In the genomic region with DNA sequence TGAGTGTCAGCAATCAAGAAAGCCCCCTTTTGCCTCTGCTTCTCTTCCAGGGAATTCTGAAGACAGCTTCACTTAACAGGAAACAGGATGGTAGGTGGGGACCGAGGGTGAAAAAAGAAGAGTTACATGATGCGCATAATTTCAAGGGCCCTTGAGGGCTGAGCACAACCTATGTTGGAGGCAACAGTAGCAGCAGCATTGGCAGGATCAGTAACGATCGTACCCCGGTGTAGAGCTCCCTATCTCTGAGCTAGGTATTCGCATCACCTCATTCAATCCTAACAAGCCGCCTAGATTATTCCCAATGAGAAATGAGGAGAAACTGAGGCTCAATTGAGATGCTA, we compare ENCODE assay signal across 8 cellular contexts. TPM values are rescaled to one million over a fixed set of nuclear protein-coding genes. Genes with fewer than 3 reads are reported as not detected.
A peak's percentile ranks its signal among the peaks of the same experiment; 100 is the strongest.
DNase-seq lines count a peak whose midpoint lies in the region; ATAC-seq and TF ChIP-seq lines count a peak whose summit lies in the region.

No MANE protein-coding gene starts in this region.

- H2BK12ac ChIP-seq in trophoblast cell (ENCODE audit: low read length), result no peak overlapping the region

- peak overlapping the region; percentile 25 for H3K4ac ChIP-seq in trophoblast cell (ENCODE audit: low read depth, low read length)

- H3K4me1 ChIP-seq in BLaER1 (peaks cover 25% of the 10 kb centered on the region), trophoblast cell (ENCODE audit: control insufficient read depth in 1 of 2, insufficient read depth in 2 of 2, low read length in 2 of 2) (peaks cover 5 to 7% of the 10 kb centered on the region in 2 experiments)

- peak overlapping the region; percentile 94 for H3K9ac ChIP-seq in BLaER1
- peak overlapping the region; percentile 17 for H3K9ac ChIP-seq in trophoblast cell (ENCODE audit: low read length)

- H3K23ac ChIP-seq in trophoblast cell (ENCODE audit: low read length), result no peak overlapping the region

- H3K36me3 Mint-ChIP-seq in WTC11 (no peaks in the 10 kb centered on the region), glutamatergic neuron (ENCODE audit: unreplicated experiment) (no peaks in the 10 kb centered on the region)

- H3K4me3 Mint-ChIP-seq in WTC11, result peak overlapping the region; percentile 89
- peak overlapping the region; percentile 92 for H3K4me3 Mint-ChIP-seq in glutamatergic neuron (ENCODE audit: unreplicated experiment)

- ATAC-seq in GM21515 (IDR thresholded peaks at IDR 0.05; ENCODE audit: unreplicated experiment) (peak; percentile 3), WTC11 (peak; percentile 45), GM21737 (IDR thresholded peaks at IDR 0.05; ENCODE audit: unreplicated experiment) (no peak), GM21576 (IDR thresholded peaks at IDR 0.05; ENCODE audit: unreplicated experiment) (no peak)

- H3K14ac ChIP-seq in trophoblast cell (ENCODE audit: low read length), result peak overlapping the region; percentile 33

- TF ChIP-seq CTCF in WTC11 (IDR thresholded peaks at IDR 0.05) (no peak), glutamatergic neuron (IDR thresholded peaks at IDR 0.05; ENCODE audit: partially characterized antibody, unreplicated experiment) (no peak)

- H3K18ac ChIP-seq in trophoblast cell (ENCODE audit: low read length), result no peak overlapping the region

- H3K79me2 ChIP-seq in trophoblast cell (ENCODE audit: control insufficient read depth, insufficient read depth, low read length, poor library complexity), result peaks cover 8% of the 10 kb centered on the region

- H3K36me3 ChIP-seq in BLaER1, result peaks cover 22% of the 10 kb centered on the region
- peaks cover 3 to 5% of the 10 kb centered on the region in 2 experiments for H3K36me3 ChIP-seq in trophoblast cell (ENCODE audit: control insufficient read depth in 1 of 2, insufficient read depth in 2 of 2, low read length in 2 of 2)

- no peak for DNase-seq in WTC11 (ENCODE audit: low spot score)
- no peak for DNase-seq in glutamatergic neuron
- no peak for DNase-seq in trophoblast cell
- DNase-seq in NCI-H226, result no peak

- H4K91ac ChIP-seq in trophoblast cell (ENCODE audit: low read depth, low read length), result no peak overlapping the region

- H3K9me3 ChIP-seq in BLaER1 (no peaks in the 10 kb centered on the region), trophoblast cell (ENCODE audit: insufficient read depth, low read depth, low read length) (no peaks in the 10 kb centered on the region)

- no peaks in the 10 kb centered on the region for H3K27me3 ChIP-seq in BLaER1
- H3K27me3 ChIP-seq in trophoblast cell (ENCODE audit: insufficient read depth, low read length), result no peaks in the 10 kb centered on the region

- H3K9me3 Mint-ChIP-seq in WTC11 (no peaks in the 10 kb centered on the region), glutamatergic neuron (ENCODE audit: unreplicated experiment) (peaks cover 9% of the 10 kb centered on the region)

- H2AK5ac ChIP-seq in trophoblast cell (ENCODE audit: low read length), result no peak overlapping the region

- H3K4me2 ChIP-seq in BLaER1 (peak overlapping the region; percentile 96), trophoblast cell (ENCODE audit: low read length) (peak overlapping the region; percentile 83)

- H3K27ac ChIP-seq in BLaER1, result peak overlapping the region; percentile 95
- no peak overlapping the region for H3K27ac ChIP-seq in trophoblast cell (ENCODE audit: low read depth, low read length)

- peak overlapping the region; percentile 74 for H3K27ac Mint-ChIP-seq in WTC11
- peak overlapping the region; percentile 86 for H3K27ac Mint-ChIP-seq in glutamatergic neuron (ENCODE audit: unreplicated experiment)

- H4K20me1 ChIP-seq in BLaER1, result peaks cover 42% of the 10 kb centered on the region

- CTCF ChIA-PET in WTC11 (lab: Charles Lee), result interaction anchor here (0.6 to 2.5 kb wide), 3 partner anchors 18 to 38 kb away, joined by 3 to 33 read pairs (median 4); a partner anchor contains a TSS

- POLR2A ChIA-PET in WTC11 (lab: Charles Lee), result interaction anchor here (0.5 to 1.6 kb wide), 5 partner anchors 39 to 143 kb away, joined by 3 read pairs; no protein-coding TSS in a partner anchor

- H3K79me1 ChIP-seq in trophoblast cell (ENCODE audit: low read length), result peaks cover 4% of the 10 kb centered on the region

- H3K4me3 ChIP-seq in BLaER1 (peak overlapping the region; percentile 92), trophoblast cell (ENCODE audit: low read depth, low read length) (peak overlapping the region; percentile 93)

- peak overlapping the region; percentile 67 for H4K8ac ChIP-seq in trophoblast cell (ENCODE audit: low read depth, low read length)

- H3K27me3 Mint-ChIP-seq in WTC11 (ENCODE audit: low read depth) (no peaks in the 10 kb centered on the region), glutamatergic neuron (ENCODE audit: unreplicated experiment) (peaks cover 9% of the 10 kb centered on the region)

- no CpG with 5 or more reads among the region's 7 CpGs for WGBS in trophoblast cell (ENCODE audit: extremely low coverage, insufficient coverage, insufficient read length)

- H3K4me1 Mint-ChIP-seq in WTC11 (peaks cover 15% of the 10 kb centered on the region), glutamatergic neuron (ENCODE audit: low read depth, unreplicated experiment) (peaks cover 9% of the 10 kb centered on the region)

- H2BK120ac ChIP-seq in trophoblast cell (ENCODE audit: insufficient read depth, low read length, poor library complexity), result no peak overlapping the region

- no peak overlapping the region for H2BK5ac ChIP-seq in trophoblast cell (ENCODE audit: low read depth, low read length, poor library complexity)

- H4K12ac ChIP-seq in trophoblast cell (ENCODE audit: low read depth, low read length), result no peak overlapping the region

- peak overlapping the region; percentile 86 for H2AFZ ChIP-seq in trophoblast cell (ENCODE audit: insufficient read depth, low read length, poor library complexity)

TF ChIP-seq in WTC11, 78 proteins besides CTCF, POLR2A, EP300 and RAD21 (continues in another document):
- TF ChIP-seq SOX15 (CRISPR knock-in tag; IDR thresholded peaks at IDR 0.05) (no peak), ZBTB21 (CRISPR knock-in tag; IDR thresholded peaks at IDR 0.05; ENCODE audit: borderline replicate concordance) (no peak), ZNF396 (CRISPR knock-in tag; IDR thresholded peaks at IDR 0.05; ENCODE audit: borderline replicate concordance) (no peak), SMAD3 (CRISPR knock-in tag; IDR thresholded peaks at IDR 0.05; ENCODE audit: borderline replicate concordance) (no peak), NFYB (CRISPR knock-in tag; conservative IDR thresholded peaks at IDR 0.05; ENCODE audit: low read depth) (no peak), CBFB (CRISPR knock-in tag; IDR thresholded peaks at IDR 0.05; ENCODE audit: low read depth) (no peak), RELA (CRISPR knock-in tag; IDR thresholded peaks at IDR 0.05; ENCODE audit: borderline replicate concordance) (no peak)
- TF ChIP-seq, protein P1, sequence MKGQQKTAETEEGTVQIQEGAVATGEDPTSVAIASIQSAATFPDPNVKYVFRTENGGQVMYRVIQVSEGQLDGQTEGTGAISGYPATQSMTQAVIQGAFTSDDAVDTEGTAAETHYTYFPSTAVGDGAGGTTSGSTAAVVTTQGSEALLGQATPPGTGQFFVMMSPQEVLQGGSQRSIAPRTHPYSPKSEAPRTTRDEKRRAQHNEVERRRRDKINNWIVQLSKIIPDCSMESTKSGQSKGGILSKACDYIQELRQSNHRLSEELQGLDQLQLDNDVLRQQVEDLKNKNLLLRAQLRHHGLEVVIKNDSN (CRISPR knock-in tag; IDR thresholded peaks at IDR 0.05), result no peak
- TF ChIP-seq, protein P2, sequence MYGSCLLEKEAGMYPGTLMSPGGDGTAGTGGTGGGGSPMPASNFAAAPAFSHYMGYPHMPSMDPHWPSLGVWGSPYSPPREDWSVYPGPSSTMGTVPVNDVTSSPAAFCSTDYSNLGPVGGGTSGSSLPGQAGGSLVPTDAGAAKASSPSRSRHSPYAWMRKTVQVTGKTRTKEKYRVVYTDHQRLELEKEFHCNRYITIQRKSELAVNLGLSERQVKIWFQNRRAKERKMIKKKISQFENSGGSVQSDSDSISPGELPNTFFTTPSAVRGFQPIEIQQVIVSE (CRISPR knock-in tag; IDR thresholded peaks at IDR 0.05; ENCODE audit: borderline replicate concordance), result no peak
- TF ChIP-seq, protein P3, sequence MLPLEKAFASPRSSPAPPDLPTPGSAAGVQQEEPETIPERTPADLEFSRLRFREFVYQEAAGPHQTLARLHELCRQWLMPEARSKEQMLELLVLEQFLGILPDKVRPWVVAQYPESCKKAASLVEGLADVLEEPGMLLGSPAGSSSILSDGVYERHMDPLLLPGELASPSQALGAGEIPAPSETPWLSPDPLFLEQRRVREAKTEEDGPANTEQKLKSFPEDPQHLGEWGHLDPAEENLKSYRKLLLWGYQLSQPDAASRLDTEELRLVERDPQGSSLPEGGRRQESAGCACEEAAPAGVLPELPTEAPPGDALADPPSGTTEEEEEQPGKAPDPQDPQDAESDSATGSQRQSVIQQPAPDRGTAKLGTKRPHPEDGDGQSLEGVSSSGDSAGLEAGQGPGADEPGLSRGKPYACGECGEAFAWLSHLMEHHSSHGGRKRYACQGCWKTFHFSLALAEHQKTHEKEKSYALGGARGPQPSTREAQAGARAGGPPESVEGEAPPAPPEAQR (CRISPR knock-in tag; IDR thresholded peaks at IDR 0.05), result no peak
- TF ChIP-seq, protein P4, sequence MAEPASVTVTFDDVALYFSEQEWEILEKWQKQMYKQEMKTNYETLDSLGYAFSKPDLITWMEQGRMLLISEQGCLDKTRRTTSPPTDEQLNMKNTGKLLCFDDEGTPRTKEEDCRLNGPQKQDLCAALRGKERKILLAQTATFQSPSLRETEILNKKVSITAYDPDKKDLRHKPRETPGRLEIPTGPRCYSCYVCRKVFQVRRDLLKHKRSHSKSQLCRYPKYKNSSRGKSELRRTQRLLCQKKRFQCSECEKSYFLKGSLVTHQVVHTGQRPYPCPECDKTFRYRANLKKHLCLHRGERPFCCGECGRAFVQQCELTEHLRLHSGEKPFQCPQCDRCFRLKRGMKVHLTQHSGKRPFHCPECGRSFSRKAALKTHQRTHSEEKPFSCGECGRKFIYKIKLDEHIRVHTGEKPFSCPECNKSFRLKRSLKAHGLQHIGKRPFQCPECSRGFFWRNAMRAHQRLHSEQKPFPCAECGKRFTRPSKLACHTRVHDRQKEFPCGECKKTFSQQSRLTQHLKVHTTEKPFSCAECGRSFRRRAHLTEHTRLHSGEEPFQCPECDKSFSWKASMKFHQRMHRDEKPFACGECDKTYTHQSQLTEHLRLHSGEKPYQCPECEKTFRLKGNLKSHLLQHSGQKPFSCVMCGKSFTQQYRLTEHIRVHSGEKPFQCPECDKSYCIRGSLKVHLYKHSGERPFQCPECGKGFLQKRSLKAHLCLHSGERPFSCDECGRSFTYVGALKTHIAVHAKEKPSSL (CRISPR knock-in tag; conservative IDR thresholded peaks at IDR 0.05), result no peak

RNA-seq across cellular contexts. Expression of a gene that starts 0.4 kb away (rescaled TPM):
- total RNA-seq in WTC11 (2021) (29.5 to 32.3 TPM (median 30.9 TPM) in 3 replicates), glutamatergic neuron (ENCODE audit: unreplicated experiment) (64.3 TPM)
- 7.3 and 7.6 TPM in 2 replicates for polyA plus RNA-seq in trophoblast cell (2013)

RNA-seq across cellular contexts. Expression of a gene that starts 38.3 kb away (rescaled TPM):
- total RNA-seq in WTC11 (2021) (22.7 to 23.2 TPM (median 22.9 TPM) in 3 replicates), glutamatergic neuron (ENCODE audit: unreplicated experiment) (15.4 TPM)
- 9.3 and 9.6 TPM in 2 replicates for polyA plus RNA-seq in trophoblast cell (2013)

Comparison
In these comparisons a context has a peak if more than half of its experiments do, and no peak if none do; other contexts are left out.
1. ATAC-seq: peak in GM21515 (single experiment) and WTC11 (single experiment); none in GM21737 (single experiment) and GM21576 (single experiment).